In genomic region chr2:38722271-38723115, GRCh38 we compare ENCODE assay signal across 8 cellular contexts. TPM values are rescaled to one million over a fixed set of nuclear protein-coding genes. Genes with fewer than 3 reads are reported as not detected.
DNase-seq lines count a peak whose midpoint lies in the region; ATAC-seq and TF ChIP-seq lines count a peak whose summit lies in the region.

No MANE protein-coding gene starts in this region.

- ATAC-seq in GM18909 (IDR thresholded peaks at IDR 0.05; ENCODE audit: poor library complexity, unreplicated experiment) (peak; percentile 36), HG03342 (IDR thresholded peaks at IDR 0.05; ENCODE audit: unreplicated experiment) (peak; percentile 43), GM19467 (IDR thresholded peaks at IDR 0.05; ENCODE audit: unreplicated experiment) (no peak)

- peaks cover 31% of the 10 kb centered on the region for H3K36me3 Mint-ChIP-seq in activated naive CD4-positive, alpha-beta T cell treated with anti-CD3 and anti-CD28 coated beads, Interleukin-2, amount 10 ng/mL, durations not matched to agents 7 days and 5 days
- no peaks in the 10 kb centered on the region for H3K36me3 Mint-ChIP-seq in osteocyte (ENCODE audit: unreplicated experiment)

- no peak for TF ChIP-seq CTCF in osteocyte (IDR thresholded peaks at IDR 0.05)

- CTCF ChIA-PET in activated naive CD4-positive, alpha-beta T cell treated with anti-CD3 and anti-CD28 coated beads, Interleukin-2, amount 10 ng/mL, durations not matched to agents 7 days and 5 days (lab: Charles Lee) = interaction anchor here (0.8 to 12.3 kb wide), 11 partner anchors 9 to 186 kb away, joined by 3 to 130 read pairs (median 4); partner anchors contain the start of genes GALM and HNRNPLL

- DNase-seq in activated naive CD4-positive, alpha-beta T cell treated with anti-CD3 and anti-CD28 coated beads, Interleukin-2, amount 10 ng/mL, durations not matched to agents 7 days and 5 days = peak; percentile 21
- peak; percentile 79 for DNase-seq in stimulated activated CD4-positive, alpha-beta T cell treated with anti-CD3 and anti-CD28 coated beads, Interleukin-4, amount 100 ng/mL, for 24 hours
- DNase-seq in NCI-H748 (lab: John Stamatoyannopoulos, UW; ENCODE audit: unreplicated experiment) (no peak), NCI-H1436 (lab: John Stamatoyannopoulos, UW) (no peak), osteocyte (ENCODE audit: extremely low spot score, unreplicated experiment) (no peak)

- peaks cover 43% of the 10 kb centered on the region for H3K4me1 Mint-ChIP-seq in activated naive CD4-positive, alpha-beta T cell treated with anti-CD3 and anti-CD28 coated beads, Interleukin-2, amount 10 ng/mL, durations not matched to agents 7 days and 5 days
- H3K4me1 Mint-ChIP-seq in osteocyte (ENCODE audit: unreplicated experiment) = no peaks in the 10 kb centered on the region

- no peaks in the 10 kb centered on the region for H3K27me3 Mint-ChIP-seq in activated naive CD4-positive, alpha-beta T cell treated with anti-CD3 and anti-CD28 coated beads, Interleukin-2, amount 10 ng/mL, durations not matched to agents 7 days and 5 days
- no peaks in the 10 kb centered on the region for H3K27me3 Mint-ChIP-seq in osteocyte (ENCODE audit: unreplicated experiment)

- H3K27ac Mint-ChIP-seq in activated naive CD4-positive, alpha-beta T cell treated with anti-CD3 and anti-CD28 coated beads, Interleukin-2, amount 10 ng/mL, durations not matched to agents 7 days and 5 days = peak overlapping the region; percentile 77
- no peak overlapping the region for H3K27ac Mint-ChIP-seq in osteocyte (ENCODE audit: unreplicated experiment)

- peaks cover 5% of the 10 kb centered on the region for H3K9me3 Mint-ChIP-seq in activated naive CD4-positive, alpha-beta T cell treated with anti-CD3 and anti-CD28 coated beads, Interleukin-2, amount 10 ng/mL, durations not matched to agents 7 days and 5 days
- H3K9me3 Mint-ChIP-seq in osteocyte (ENCODE audit: unreplicated experiment) = no peaks in the 10 kb centered on the region

- H3K4me3 Mint-ChIP-seq in activated naive CD4-positive, alpha-beta T cell treated with anti-CD3 and anti-CD28 coated beads, Interleukin-2, amount 10 ng/mL, durations not matched to agents 7 days and 5 days = peak overlapping the region; percentile 0
- H3K4me3 Mint-ChIP-seq in osteocyte (ENCODE audit: unreplicated experiment) = no peak overlapping the region

RNA-seq across cellular contexts. Expression of gene SRSF7, which starts 28.7 kb away (rescaled TPM):
- 100 and 103 TPM in 2 replicates for total RNA-seq in osteocyte

RNA-seq across cellular contexts. Expression of gene GEMIN6, which starts 55.5 kb away (rescaled TPM):
- 11.3 and 12.3 TPM in 2 replicates for total RNA-seq in osteocyte

RNA-seq across cellular contexts. Expression of gene GALM, which starts 56.6 kb away (rescaled TPM):
- total RNA-seq in osteocyte = 2.9 and 3.8 TPM in 2 replicates

Comparison
In these comparisons a context has a peak if more than half of its experiments do, and no peak if none do; other contexts are left out.
1. DNase-seq: peak in activated naive CD4-positive, alpha-beta T cell treated with anti-CD3 and anti-CD28 coated beads, Interleukin-2, amount 10 ng/mL, durations not matched to agents 7 days and 5 days (single experiment) and stimulated activated CD4-positive, alpha-beta T cell treated with anti-CD3 and anti-CD28 coated beads, Interleukin-4, amount 100 ng/mL, for 24 hours (single experiment); none in NCI-H748 (single experiment), NCI-H1436 (single experiment) and osteocyte (single experiment).